8 cellular contexts compared by ENCODE assay signal in genomic region chr17:59780548-59780947, GRCh38.
DNase-seq lines count a peak whose midpoint lies in the region; ATAC-seq, FAIRE-seq and TF ChIP-seq lines count a peak whose summit lies in the region.
"Not testable (repeated sequence)": the region's sequence is repeated elsewhere in the genome, so short reads cannot be mapped to it uniquely, and the experiment has no call there.

No MANE protein-coding gene starts in this region.

- not testable (repeated sequence) for TF ChIP-seq RAD21 in A549 (conservative IDR thresholded peaks at IDR 0.05 in 1 of 2, IDR thresholded peaks at IDR 0.05 in 1 of 2); HCT116 (IDR thresholded peaks at IDR 0.05; ENCODE audit: low read depth); SK-N-SH (IDR thresholded peaks at IDR 0.05; ENCODE audit: low read length)

- H4K20me1 ChIP-seq in HCT116 (ENCODE audit: insufficient read depth); SK-N-SH (ENCODE audit: insufficient read depth); smooth muscle cell (ENCODE audit: low read depth): not testable (repeated sequence)

- POLR2A ChIA-PET in A549 (lab: Yijun Ruan, JAX); SK-N-SH (lab: Yijun Ruan, JAX): not testable (repeated sequence)
- POLR2A ChIA-PET in HCT116 (lab: Charles Lee) = interaction anchor here (0.5 to 12.5 kb wide), 4 partner anchors 10 to 61 kb away, joined by 3 to 411 read pairs (median 41); no protein-coding TSS in a partner anchor

- peak overlapping the region; percentile 78 for H3K27ac Mint-ChIP-seq in activated CD4-positive, alpha-beta T cell treated with anti-CD3 and anti-CD28 coated beads, Interleukin-2, amount 10 ng/mL, durations not matched to agents 24 days and 14 days
- peak overlapping the region; percentile 83 for H3K27ac Mint-ChIP-seq in activated T-helper 17 cell treated with anti-CD3 and anti-CD28 coated beads, Interleukin-2, amount 50 U/mL, for 72 hours

- ATAC-seq in A549; HCT116; activated T-helper 17 cell treated with anti-CD3 and anti-CD28 coated beads, Interleukin-2, amount 50 U/mL, for 72 hours (replicated peaks); foreskin keratinocyte: not testable (repeated sequence)

- TF ChIP-seq POLR2A in A549 (IDR thresholded peaks at IDR 0.05; ENCODE audit: low read length); HCT116 (IDR thresholded peaks at IDR 0.05; ENCODE audit: borderline replicate concordance, extremely low read depth, insufficient read depth, insufficient read length): not testable (repeated sequence)

- H3K79me2 ChIP-seq in HCT116 (ENCODE audit: insufficient read depth, low read length) (peaks cover 29% of the 10 kb centered on the region), SK-N-SH (ENCODE audit: insufficient read depth) (peaks cover 47% of the 10 kb centered on the region), smooth muscle cell (ENCODE audit: low read depth) (peaks cover 44% of the 10 kb centered on the region)

- not testable (repeated sequence) for TF ChIP-seq CTCF in A549 (IDR thresholded peaks at IDR 0.05); HCT116 (IDR thresholded peaks at IDR 0.05 in 2 of 3, conservative IDR thresholded peaks at IDR 0.05 in 1 of 3; ENCODE audit: borderline replicate concordance in 1 of 3, insufficient read depth in 1 of 3, low read depth in 2 of 3, low read length in 2 of 3); SK-N-SH (IDR thresholded peaks at IDR 0.05); ascending aorta (IDR thresholded peaks at IDR 0.05); foreskin keratinocyte (conservative IDR thresholded peaks at IDR 0.05); smooth muscle cell (IDR thresholded peaks at IDR 0.05; ENCODE audit: borderline replicate concordance, insufficient read depth, poor library complexity, severe bottlenecking)

- H3K27me3 ChIP-seq in HCT116 (ENCODE audit: insufficient read depth, low read length); SK-N-SH (ENCODE audit: insufficient read depth); ascending aorta; foreskin keratinocyte; smooth muscle cell (ENCODE audit: low read depth): not testable (repeated sequence)

- H3K9me3 Mint-ChIP-seq in activated CD4-positive, alpha-beta T cell treated with anti-CD3 and anti-CD28 coated beads, Interleukin-2, amount 10 ng/mL, durations not matched to agents 24 days and 14 days; activated T-helper 17 cell treated with anti-CD3 and anti-CD28 coated beads, Interleukin-2, amount 50 U/mL, for 72 hours: not testable (repeated sequence)

- H3K4me2 ChIP-seq in A549, SK-N-SH, smooth muscle cell: not testable (repeated sequence)
- peak overlapping the region; percentile 27 for H3K4me2 ChIP-seq in HCT116 (ENCODE audit: low read length)

- H3K4me1 ChIP-seq in A549 (peaks cover 63% of the 10 kb centered on the region), HCT116 (ENCODE audit: control insufficient read depth in 1 of 2, insufficient read depth in 2 of 2, low read length in 2 of 2) (peaks cover 67 to 76% of the 10 kb centered on the region in 2 experiments), SK-N-SH (ENCODE audit: control insufficient read depth in 1 of 2, insufficient read depth in 2 of 2, low read depth in 1 of 2, low read length in 1 of 2) (peaks cover 15 to 23% of the 10 kb centered on the region in 2 experiments), ascending aorta (peaks cover 0 to 26% of the 10 kb centered on the region in 2 donors), foreskin keratinocyte (peaks cover 31% of the 10 kb centered on the region), smooth muscle cell (ENCODE audit: low read depth) (peaks cover 30% of the 10 kb centered on the region)

- H3K4me3 ChIP-seq in A549; HCT116 (replicated peaks in 1 of 2; ENCODE audit: low read depth in 1 of 2, low read length in 2 of 2); SK-N-SH (ENCODE audit: low read depth in 2 of 2, low read length in 1 of 2); ascending aorta; smooth muscle cell: not testable (repeated sequence)

- H3K27me3 Mint-ChIP-seq in activated CD4-positive, alpha-beta T cell treated with anti-CD3 and anti-CD28 coated beads, Interleukin-2, amount 10 ng/mL, durations not matched to agents 24 days and 14 days; activated T-helper 17 cell treated with anti-CD3 and anti-CD28 coated beads, Interleukin-2, amount 50 U/mL, for 72 hours: not testable (repeated sequence)

- TF ChIP-seq EP300 in A549 (IDR thresholded peaks at IDR 0.05); SK-N-SH (IDR thresholded peaks at IDR 0.05; ENCODE audit: borderline replicate concordance in 1 of 2, low read depth in 1 of 2, low read length in 1 of 2): not testable (repeated sequence)

- not testable (repeated sequence) for FAIRE-seq in A549 (lab: Jason Lieb, UNC)

- H2AFZ ChIP-seq in HCT116 (ENCODE audit: low read depth, low read length, poor library complexity, severe bottlenecking); SK-N-SH (ENCODE audit: low read depth); smooth muscle cell (ENCODE audit: low read depth): not testable (repeated sequence)

- H3K4me1 Mint-ChIP-seq in activated CD4-positive, alpha-beta T cell treated with anti-CD3 and anti-CD28 coated beads, Interleukin-2, amount 10 ng/mL, durations not matched to agents 24 days and 14 days = peaks cover 60% of the 10 kb centered on the region
- H3K4me1 Mint-ChIP-seq in activated T-helper 17 cell treated with anti-CD3 and anti-CD28 coated beads, Interleukin-2, amount 50 U/mL, for 72 hours = peaks cover 39% of the 10 kb centered on the region

- H3K9me2 ChIP-seq in HCT116 (ENCODE audit: insufficient read depth); SK-N-SH: not testable (repeated sequence)

- peaks cover 12% of the 10 kb centered on the region for H3K9me3 ChIP-seq in A549
- H3K9me3 ChIP-seq in HCT116 (ENCODE audit: control insufficient read depth in 1 of 2, insufficient read depth in 1 of 2, low read depth in 1 of 2, low read length in 2 of 2); SK-N-SH; ascending aorta; smooth muscle cell (replicated peaks; ENCODE audit: low read depth): not testable (repeated sequence)

- H3K36me3 ChIP-seq in HCT116 (ENCODE audit: control insufficient read depth in 1 of 2, insufficient read depth in 2 of 2, low read length in 2 of 2) (peaks cover 0 to 16% of the 10 kb centered on the region in 2 experiments; a peak in 2 of 4 replicates), SK-N-SH (replicated peaks in 1 of 2; ENCODE audit: control insufficient read depth in 1 of 2, insufficient read depth in 2 of 2, low read length in 1 of 2) (peaks cover 15 to 46% of the 10 kb centered on the region in 2 experiments), ascending aorta (peaks cover 10 to 19% of the 10 kb centered on the region in 2 donors), smooth muscle cell (ENCODE audit: low read depth) (peaks cover 12% of the 10 kb centered on the region)

- intact Hi-C loops in HCT116 (cut with micrococcal nuclease) = not testable (repeated sequence)
- intact Hi-C loops in activated CD4-positive, alpha-beta T cell treated with anti-CD3 and anti-CD28 coated beads, Interleukin-2, amount 10 ng/mL, durations not matched to agents 24 days and 14 days (cut with micrococcal nuclease) = loop anchor here (10.0 kb wide), 1 partner anchor 1446 kb away; no protein-coding TSS in a partner anchor
- intact Hi-C loops in ascending aorta (cut with DNase I) = loop anchor here (2.0 kb wide), 1 partner anchor 20 kb away; no protein-coding TSS in a partner anchor

- not testable (repeated sequence) for H3K4me3 Mint-ChIP-seq in activated CD4-positive, alpha-beta T cell treated with anti-CD3 and anti-CD28 coated beads, Interleukin-2, amount 10 ng/mL, durations not matched to agents 24 days and 14 days
- peak overlapping the region; percentile 66 for H3K4me3 Mint-ChIP-seq in activated T-helper 17 cell treated with anti-CD3 and anti-CD28 coated beads, Interleukin-2, amount 50 U/mL, for 72 hours

- not testable (repeated sequence) for BruUV-seq in HCT116 (replicated peaks; lab: Mats Ljungman, UMichigan)

- H3K27ac ChIP-seq in A549 = peak overlapping the region; percentile 88 to 98
- H3K27ac ChIP-seq in HCT116 (ENCODE audit: low read depth, low read length) = peak overlapping the region; percentile 96
- H3K27ac ChIP-seq in SK-N-SH (ENCODE audit: low read depth in 2 of 2, low read length in 1 of 2) = peak overlapping the region in 1 of 2 experiments; percentile 99; a peak in 2 of 4 replicates
- peak overlapping the region; percentile 3 to 12 for H3K27ac ChIP-seq in ascending aorta
- peak overlapping the region; percentile 99 for H3K27ac ChIP-seq in foreskin keratinocyte
- H3K27ac ChIP-seq in smooth muscle cell (ENCODE audit: low read depth) = peak overlapping the region; percentile 50

- RAD21 ChIA-PET in HCT116 (lab: Charles Lee; ENCODE audit: low non-redundant PET in 1 of 2, low total read pairs in 2 of 2, uncharacterized antibody in 2 of 2, unreplicated experiment in 2 of 2) = not testable (repeated sequence)

- not testable (repeated sequence) for DNase-seq in A549 (ENCODE audit: low read depth in 1 of 2, low spot score in 1 of 2); HCT116 (ENCODE audit: low read depth, low spot score); SK-N-SH; ascending aorta (ENCODE audit: low spot score in 2 of 2); foreskin keratinocyte; smooth muscle cell (lab: John Stamatoyannopoulos, UW; ENCODE audit: unreplicated experiment)
- peak; percentile 59 for DNase-seq in activated CD4-positive, alpha-beta T cell treated with anti-CD3 and anti-CD28 coated beads, Interleukin-2, amount 10 ng/mL, durations not matched to agents 24 days and 14 days

- H3F3A ChIP-seq in SK-N-SH (replicated peaks; ENCODE audit: insufficient read depth) = peaks cover 45% of the 10 kb centered on the region
- peaks cover 28% of the 10 kb centered on the region for H3F3A ChIP-seq in smooth muscle cell (ENCODE audit: low read depth)

- H3K9ac ChIP-seq in HCT116 (ENCODE audit: low read length) = peak overlapping the region; percentile 14; the same call in 1 of the 2 replicates
- peak overlapping the region; percentile 21; the same call in 1 of the 2 replicates for H3K9ac ChIP-seq in SK-N-SH
- not testable (repeated sequence) for H3K9ac ChIP-seq in smooth muscle cell (ENCODE audit: low read depth)

- WGBS in A549 (ENCODE audit: missing lambda C conversion rate) = 95% methylated on average over 6 of the region's 6 CpGs
- 96% methylated on average over 6 of the region's 6 CpGs for WGBS in SK-N-SH (ENCODE audit: low lambda C conversion rate)
- WGBS in smooth muscle cell (ENCODE audit: low lambda C conversion rate) = 98% methylated on average over 6 of the region's 6 CpGs

- peaks cover 50% of the 10 kb centered on the region for H3K36me3 Mint-ChIP-seq in activated CD4-positive, alpha-beta T cell treated with anti-CD3 and anti-CD28 coated beads, Interleukin-2, amount 10 ng/mL, durations not matched to agents 24 days and 14 days (ENCODE audit: low read depth)
- H3K36me3 Mint-ChIP-seq in activated T-helper 17 cell treated with anti-CD3 and anti-CD28 coated beads, Interleukin-2, amount 50 U/mL, for 72 hours (ENCODE audit: low read depth) = peaks cover 82% of the 10 kb centered on the region

- CTCF ChIA-PET in A549 (lab: Yijun Ruan, JAX) = not testable (repeated sequence)
- CTCF ChIA-PET in HCT116 (lab: Charles Lee) (interaction anchor here (3.0 kb wide), 1 partner anchor 27 kb away, joined by 14 read pairs; no protein-coding TSS in a partner anchor), SK-N-SH (lab: Yijun Ruan, JAX) (interaction anchor here (1.1 kb wide), 1 partner anchor 27 kb away, joined by 3 read pairs; no protein-coding TSS in a partner anchor)
